ENCODE assay signal across 9 cellular contexts in the genomic region with DNA sequence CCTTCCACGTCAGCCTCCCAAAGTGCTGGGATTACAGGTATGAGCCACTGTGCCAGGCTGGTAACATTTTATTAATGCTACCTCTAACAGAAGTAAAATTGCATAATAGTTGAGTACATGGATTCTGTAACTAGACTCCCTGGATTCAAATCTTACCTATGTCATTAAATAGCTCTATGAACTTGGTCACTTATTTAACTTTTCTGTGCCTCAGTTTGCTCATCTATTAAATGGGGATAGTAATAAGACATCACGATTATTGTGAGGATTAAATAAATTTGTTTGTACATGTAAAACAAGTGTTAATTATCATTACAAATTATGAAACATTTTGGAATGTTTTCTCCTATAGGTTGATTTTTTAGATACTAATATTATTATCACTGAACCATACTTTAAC.
"Had no signal": no experiment of that assay in that cellular context is flagged by ENCODE, and none has a peak within 500 bp of the region (broad histone marks: within the 10 kb centered on the region; RNA-seq: fewer than 3 reads in every experiment).

No MANE protein-coding gene starts in this region.

- H3K4me2 ChIP-seq: GM23338, KMS-11 had no signal

- DNase-seq: H9, HCEC 1CT, IMR-90, Karpas-422, KBM-7 had no signal

- H2AFZ ChIP-seq: GM23338 had no signal

- ATAC-seq: GM23338 had no signal

- H3K4me3 ChIP-seq: GM23338 had no signal

- H3K4me3 Mint-ChIP-seq: GM23338, H9 had no signal

- H3K9me3 Mint-ChIP-seq: GM23338, H9 had no signal

- H3K27ac ChIP-seq: KMS-11 had no signal

- H3K9ac ChIP-seq: KMS-11 had no signal

- H3K27ac Mint-ChIP-seq: GM23338, H9 had no signal

- FAIRE-seq: H1, H54 had no signal
